ENCODE assay signal across 9 cellular contexts in genomic region chr9:120755044-120755443, GRCh38.
DNase-seq lines count a peak whose midpoint lies in the region; ATAC-seq lines count a peak whose summit lies in the region.
"Had no signal": no experiment of that assay in that cellular context is flagged by ENCODE, and none has a peak within 500 bp of the region (broad histone marks: within the 10 kb centered on the region; RNA-seq: fewer than 3 reads in every experiment).

No MANE protein-coding gene starts in this region.

- ATAC-seq in GM18909 (IDR thresholded peaks at IDR 0.05; ENCODE audit: poor library complexity, unreplicated experiment), result peak; percentile 62
- peak; percentile 48 for ATAC-seq in GM21786 (IDR thresholded peaks at IDR 0.05; ENCODE audit: unreplicated experiment)
- ATAC-seq in HG03103 (IDR thresholded peaks at IDR 0.05; ENCODE audit: low read depth, unreplicated experiment), result peak; percentile 52

- DNase-seq in NCI-H526 treated with DMSO at 0.1 percent for 48 hours (lab: John Stamatoyannopoulos, UW) (peak; percentile 14), DMS 273 treated with DMSO at 0.1 percent for 48 hours (lab: John Stamatoyannopoulos, UW) (no peak), RPMI8226 (no peak)
- DNase-seq in stimulated activated CD4-positive, alpha-beta T cell treated with anti-CD3 and anti-CD28 coated beads, Interleukin-4, amount 100 ng/mL, for 24 hours, result no peak
- DNase-seq in stimulated activated CD8-positive, alpha-beta memory T cell treated with anti-CD3 and anti-CD28 coated beads, Interleukin-4, amount 100 ng/mL, for 48 hours, result no peak
- DNase-seq: H9 had no signal
